ENCODE assay signal across 33 cellular contexts in genomic region chr1:38950553-38950952, GRCh38. TPM values are rescaled to one million over a fixed set of nuclear protein-coding genes. Genes with fewer than 3 reads are reported as not detected.
"Had no signal": no experiment of that assay in that cellular context is flagged by ENCODE, and none has a peak within 500 bp of the region (broad histone marks: within the 10 kb centered on the region; RNA-seq: fewer than 3 reads in every experiment).

No MANE protein-coding gene starts in this region.

- DNase-seq: activated CD4-positive, alpha-beta T cell treated with anti-CD3 and anti-CD28 coated beads for 4 hours; activated CD4-positive, alpha-beta T cell treated with anti-CD3 and anti-CD28 coated beads, Interleukin-2, amount 50 U/mL, for 4 hours; activated CD8-positive, alpha-beta memory T cell treated with anti-CD3 and anti-CD28 coated beads for 24 hours; activated effector memory CD4-positive, alpha-beta T cell treated with anti-CD3 and anti-CD28 coated beads, Interleukin-2, amount 50 U/mL, for 16 hours; activated naive CD4-positive, alpha-beta T cell treated with anti-CD3 and anti-CD28 coated beads for 36 hours; activated naive CD8-positive, alpha-beta T cell treated with anti-CD3 and anti-CD28 coated beads for 36 hours; adrenal gland; aorta; body of pancreas; dorsolateral prefrontal cortex; islet precursor cell; left cardiac atrium; left ventricle myocardium superior; retina; sigmoid colon; stimulated activated CD4-positive, alpha-beta T cell treated with anti-CD3 and anti-CD28 coated beads, Interleukin-1b, Interleukin-23, amount 100 ng/mL, for 48 hours; stimulated activated CD4-positive, alpha-beta T cell treated with anti-CD3 and anti-CD28 coated beads, Interleukin-4, amount 100 ng/mL, for 4 hours; stimulated activated CD8-positive, alpha-beta memory T cell treated with anti-CD3 and anti-CD28 coated beads, Interleukin-4, amount 100 ng/mL, for 48 hours; stimulated activated naive CD8-positive, alpha-beta T cell treated with anti-CD3 and anti-CD28 coated beads, Interleukin-15, amount 100 ng/mL, for 72 hours; substantia nigra; T-helper 1 cell; tibial artery had no signal

- H3K4me3 Mint-ChIP-seq: activated naive CD4-positive, alpha-beta T cell treated with anti-CD3 and anti-CD28 coated beads for 36 hours; activated naive CD8-positive, alpha-beta T cell treated with anti-CD3 and anti-CD28 coated beads for 36 hours; activated T-helper 1 cell treated with anti-CD3 and anti-CD28 coated beads, Interleukin-12 subunit alpha, Interleukin-12 subunit beta, Interleukin-2, Interleukin-4 antibody, amounts not matched to agents 30 ng/mL and 10 ng/mL and 1 ng/mL, durations not matched to agents 14 hours and 24 hours and 36 hours; nephron; stimulated activated memory B cell treated with anti-CD40 and anti-IgM and Interleukin-4, amounts not matched to agents 10 μg/mL and 1 μg/mL and 100 μg/mL, for 72 hours; stimulated activated naive CD8-positive, alpha-beta T cell treated with anti-CD3 and anti-CD28 coated beads, Interleukin-15, amount 100 ng/mL, for 72 hours had no signal

- H3K79me2 ChIP-seq: hepatocyte had no signal

- H3K27me3 Mint-ChIP-seq: activated naive CD8-positive, alpha-beta T cell treated with anti-CD3 and anti-CD28 coated beads for 36 hours; stimulated activated naive CD8-positive, alpha-beta T cell treated with anti-CD3 and anti-CD28 coated beads, Interleukin-15, amount 100 ng/mL, for 72 hours had no signal

- ATAC-seq: body of pancreas; gastroesophageal sphincter; left cardiac atrium; left ventricle myocardium superior; stimulated activated memory B cell treated with anti-CD40 and anti-IgM and Interleukin-4, amounts not matched to agents 10 μg/mL and 1 μg/mL and 100 μg/mL, for 72 hours; stimulated activated naive CD8-positive, alpha-beta T cell treated with anti-CD3 and anti-CD28 coated beads, Interleukin-15, amount 100 ng/mL, for 72 hours had no signal

- H2AFZ ChIP-seq: hepatocyte had no signal

- H3K36me3 ChIP-seq: adrenal gland, gastroesophageal sphincter, sigmoid colon, tibial artery had no signal

- H3K9me3 Mint-ChIP-seq: activated naive CD4-positive, alpha-beta T cell treated with anti-CD3 and anti-CD28 coated beads for 36 hours; activated naive CD8-positive, alpha-beta T cell treated with anti-CD3 and anti-CD28 coated beads for 36 hours; activated T-helper 1 cell treated with anti-CD3 and anti-CD28 coated beads, Interleukin-12 subunit alpha, Interleukin-12 subunit beta, Interleukin-2, Interleukin-4 antibody, amounts not matched to agents 30 ng/mL and 10 ng/mL and 1 ng/mL, durations not matched to agents 14 hours and 24 hours and 36 hours; stimulated activated naive CD8-positive, alpha-beta T cell treated with anti-CD3 and anti-CD28 coated beads, Interleukin-15, amount 100 ng/mL, for 72 hours had no signal

- H3K27me3 ChIP-seq: adrenal gland, body of pancreas, dorsolateral prefrontal cortex, gastroesophageal sphincter, hepatocyte, sigmoid colon had no signal

- H3K36me3 Mint-ChIP-seq: activated naive CD8-positive, alpha-beta T cell treated with anti-CD3 and anti-CD28 coated beads for 36 hours; stimulated activated memory B cell treated with anti-CD40 and anti-IgM and Interleukin-4, amounts not matched to agents 10 μg/mL and 1 μg/mL and 100 μg/mL, for 72 hours had no signal

- H3K4me3 ChIP-seq: adrenal gland, body of pancreas, coronary artery, dorsolateral prefrontal cortex, gastroesophageal sphincter, hepatocyte, sigmoid colon, smooth muscle cell, tibial artery had no signal

- H3K27ac Mint-ChIP-seq: activated naive CD4-positive, alpha-beta T cell treated with anti-CD3 and anti-CD28 coated beads for 36 hours; activated naive CD8-positive, alpha-beta T cell treated with anti-CD3 and anti-CD28 coated beads for 36 hours; activated T-helper 1 cell treated with anti-CD3 and anti-CD28 coated beads, Interleukin-12 subunit alpha, Interleukin-12 subunit beta, Interleukin-2, Interleukin-4 antibody, amounts not matched to agents 30 ng/mL and 10 ng/mL and 1 ng/mL, durations not matched to agents 14 hours and 24 hours and 36 hours; nephron; progenitor cell of endocrine pancreas; stimulated activated memory B cell treated with anti-CD40 and anti-IgM and Interleukin-4, amounts not matched to agents 10 μg/mL and 1 μg/mL and 100 μg/mL, for 72 hours; stimulated activated naive CD8-positive, alpha-beta T cell treated with anti-CD3 and anti-CD28 coated beads, Interleukin-15, amount 100 ng/mL, for 72 hours had no signal

- H3K4me2 ChIP-seq: hepatocyte, smooth muscle cell had no signal

- H3K27ac ChIP-seq: adrenal gland, body of pancreas, coronary artery, dorsolateral prefrontal cortex, gastroesophageal sphincter, hepatocyte, sigmoid colon, tibial artery had no signal

- H3K9me3 ChIP-seq: adrenal gland, body of pancreas, gastroesophageal sphincter, sigmoid colon, tibial artery had no signal

- H3K4me1 Mint-ChIP-seq: nephron; stimulated activated memory B cell treated with anti-CD40 and anti-IgM and Interleukin-4, amounts not matched to agents 10 μg/mL and 1 μg/mL and 100 μg/mL, for 72 hours had no signal

- H3K4me1 ChIP-seq: adrenal gland, body of pancreas, gastroesophageal sphincter, sigmoid colon, tibial artery had no signal

RNA-seq across cellular contexts. Expression of gene RHBDL2, which starts 8.9 kb away (rescaled TPM):
- total RNA-seq: activated naive CD4-positive, alpha-beta T cell treated with anti-CD3 and anti-CD28 coated beads for 36 hours; activated naive CD8-positive, alpha-beta T cell treated with anti-CD3 and anti-CD28 coated beads for 36 hours; activated T-helper 1 cell treated with anti-CD3 and anti-CD28 coated beads, Interleukin-12 subunit alpha, Interleukin-12 subunit beta, Interleukin-2, Interleukin-4 antibody, amounts not matched to agents 30 ng/mL and 10 ng/mL and 1 ng/mL, durations not matched to agents 14 hours and 24 hours and 36 hours; cardiac septum; left ventricle myocardium superior; lung microvascular endothelial cell; osteocyte; progenitor cell of endocrine pancreas; smooth muscle cell had no signal
